1 cellular context compared by ENCODE assay signal in genomic region chr16:79876332-79876730, GRCh38.
TF ChIP-seq lines count a peak whose summit lies in the region.

No MANE protein-coding gene starts in this region.

TF ChIP-seq in H1, 55 proteins besides CTCF, POLR2A, EP300 and RAD21 (continued from another document):
- TF ChIP-seq CHD7 (IDR thresholded peaks at IDR 0.05; ENCODE audit: insufficient replicate concordance, low read length), result no peak
- TF ChIP-seq CHD1 (IDR thresholded peaks at IDR 0.05; ENCODE audit: low read depth, low read length), result no peak
- TF ChIP-seq CEBPB (IDR thresholded peaks at IDR 0.05; ENCODE audit: low read depth, low read length), result no peak
- TF ChIP-seq SP4 (IDR thresholded peaks at IDR 0.05; ENCODE audit: low read length), result no peak
- no peak for TF ChIP-seq NANOG (IDR thresholded peaks at IDR 0.05; ENCODE audit: insufficient read depth, low read depth, low read length, poor library complexity, severe bottlenecking)
- TF ChIP-seq SUZ12 (IDR thresholded peaks at IDR 0.05; ENCODE audit: low read length), result no peak
- TF ChIP-seq USF2 (IDR thresholded peaks at IDR 0.05; ENCODE audit: low read length), result no peak
- no peak for TF ChIP-seq JUN (IDR thresholded peaks at IDR 0.05; ENCODE audit: low read depth, low read length)
- TF ChIP-seq KDM1A (IDR thresholded peaks at IDR 0.05; ENCODE audit: borderline replicate concordance, low read length), result no peak
- no peak for TF ChIP-seq FOSL1 (IDR thresholded peaks at IDR 0.05; ENCODE audit: insufficient read depth, low read depth, low read length)
- TF ChIP-seq RBBP5 (IDR thresholded peaks at IDR 0.05; ENCODE audit: borderline replicate concordance, low read depth, low read length), result no peak
- TF ChIP-seq CBX8 (IDR thresholded peaks at IDR 0.05; ENCODE audit: borderline replicate concordance, low read depth, low read length), result no peak
- no peak for TF ChIP-seq BRCA1 (IDR thresholded peaks at IDR 0.05; ENCODE audit: low read depth, low read length)
- TF ChIP-seq SIN3A (conservative IDR thresholded peaks at IDR 0.05 in 1 of 2, IDR thresholded peaks at IDR 0.05 in 1 of 2; ENCODE audit: low read depth in 1 of 2, low read length in 2 of 2), result no peak
